16 cellular contexts compared by ENCODE assay signal in the genomic region with DNA sequence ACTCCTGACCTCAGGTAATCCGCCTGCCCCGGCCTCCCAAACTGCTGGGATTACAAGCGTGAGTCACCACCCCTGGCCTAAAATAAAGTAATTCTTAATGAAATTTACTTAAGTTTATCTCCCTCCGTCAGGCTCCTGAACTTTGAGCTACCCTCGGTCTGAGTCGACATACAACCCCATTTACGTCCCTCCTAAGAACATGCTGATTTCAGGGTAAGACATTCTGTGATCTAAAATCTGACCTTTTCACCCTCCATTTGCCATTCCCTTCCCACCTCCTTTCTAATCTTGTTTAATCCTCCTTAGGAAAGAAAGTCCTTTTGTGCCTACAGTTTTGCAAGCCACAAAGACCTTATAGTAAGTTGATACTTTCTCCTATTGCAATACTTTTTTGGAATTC.
DNase-seq lines count a peak whose midpoint lies in the region; ATAC-seq lines count a peak whose summit lies in the region.
"Had no signal": no experiment of that assay in that cellular context is flagged by ENCODE, and none has a peak within 500 bp of the region (broad histone marks: within the 10 kb centered on the region; RNA-seq: fewer than 3 reads in every experiment).

No MANE protein-coding gene starts in this region.

- H3K27me3 ChIP-seq in mesenchymal stem cell (ENCODE audit: control insufficient read depth in 1 of 2, insufficient read depth in 1 of 2, low read length in 2 of 2): no peaks in the 10 kb centered on the region
- H3K27me3 ChIP-seq: neutrophil, suprapubic skin had no signal

- peaks cover 35% of the 10 kb centered on the region for H3K9me3 ChIP-seq in mesenchymal stem cell (ENCODE audit: control insufficient read depth, low read length)
- H3K9me3 ChIP-seq: neutrophil, suprapubic skin had no signal

- H2BK5ac ChIP-seq in mesenchymal stem cell (ENCODE audit: low read depth, low read length, poor library complexity, severe bottlenecking): no peak overlapping the region

- H3K14ac ChIP-seq in mesenchymal stem cell (ENCODE audit: low read length in 2 of 2): no peak overlapping the region

- H3K27ac ChIP-seq in mesenchymal stem cell (ENCODE audit: low read length, poor library complexity, severe bottlenecking) (no peak overlapping the region), substantia nigra (ENCODE audit: low read depth, low read length, poor library complexity, severe bottlenecking) (peak overlapping the region; percentile 85)
- H3K27ac ChIP-seq: neutrophil had no signal

- H2BK15ac ChIP-seq in mesenchymal stem cell (ENCODE audit: low read depth, poor library complexity, severe bottlenecking): no peak overlapping the region

- no peak overlapping the region for H2AK5ac ChIP-seq in mesenchymal stem cell (ENCODE audit: low read length, severe bottlenecking)

- no peak for DNase-seq in activated T-cell treated with anti-CD3 and anti-CD28 coated beads, Interleukin-2, amount 50 U/mL, for 4 hours
- DNase-seq in activated T-cell treated with anti-CD3 and anti-CD28 coated beads, Interleukin-2, amount 50 U/mL, for 1 hour: no peak
- DNase-seq in mesenchymal stem cell (no peak), substantia nigra (lab: John Stamatoyannopoulos, UW) (no peak), NCI-H345 treated with DMSO at 0.1 percent for 48 hours (lab: John Stamatoyannopoulos, UW; ENCODE audit: unreplicated experiment) (no peak)
- no peak for DNase-seq in activated CD4-positive, CD25-positive, alpha-beta regulatory T cell (lab: John Stamatoyannopoulos, UW)
- DNase-seq: activated CD8-positive, alpha-beta memory T cell treated with anti-CD3 and anti-CD28 coated beads, Interleukin-2, amount 50 U/mL, for 4 hours; effector memory CD8-positive, alpha-beta T cell; NCI-H2029 treated with DMSO at 0.1 percent for 48 hours; NCI-H774; stimulated activated CD4-positive, alpha-beta T cell treated with anti-CD3 and anti-CD28 coated beads, Interleukin-12 subunit alpha, Interleukin-12 subunit beta, amount 100 ng/mL, for 4 hours had no signal

- H3K79me1 ChIP-seq in mesenchymal stem cell (replicated peaks; ENCODE audit: low read length, poor library complexity, severe bottlenecking): peaks cover 3% of the 10 kb centered on the region

- no peak overlapping the region for H2AFZ ChIP-seq in mesenchymal stem cell (ENCODE audit: low read depth, low read length)

- H3K36me3 ChIP-seq in mesenchymal stem cell (ENCODE audit: control insufficient read depth in 1 of 2, insufficient read depth in 2 of 2, low read depth in 1 of 2, low read length in 2 of 2): peaks cover 6 to 13% of the 10 kb centered on the region in 2 experiments
- H3K36me3 ChIP-seq: neutrophil, suprapubic skin had no signal

- WGBS in mesenchymal stem cell: 89% methylated on average over 7 of the region's 7 CpGs

- peaks cover 4% of the 10 kb centered on the region for H3K9me3 Mint-ChIP-seq in activated T-cell treated with anti-CD3 and anti-CD28 coated beads, Interleukin-2, amount 50 U/mL, for 4 hours
- H3K9me3 Mint-ChIP-seq in activated T-helper 17 cell treated with anti-CD3 and anti-CD28 coated beads, Interleukin-2, amount 50 U/mL, for 72 hours: no peaks in the 10 kb centered on the region
- H3K9me3 Mint-ChIP-seq: effector memory CD8-positive, alpha-beta T cell had no signal

- peaks cover 3% of the 10 kb centered on the region for H3K27me3 Mint-ChIP-seq in activated T-cell treated with anti-CD3 and anti-CD28 coated beads, Interleukin-2, amount 50 U/mL, for 4 hours (ENCODE audit: low read depth)
- no peaks in the 10 kb centered on the region for H3K27me3 Mint-ChIP-seq in activated T-helper 17 cell treated with anti-CD3 and anti-CD28 coated beads, Interleukin-2, amount 50 U/mL, for 72 hours
- H3K27me3 Mint-ChIP-seq: effector memory CD8-positive, alpha-beta T cell had no signal

- H3K23ac ChIP-seq in mesenchymal stem cell (ENCODE audit: low read length in 2 of 2): no peak overlapping the region

- H3K4me1 ChIP-seq in mesenchymal stem cell (ENCODE audit: control insufficient read depth, insufficient read depth, low read depth, low read length): no peaks in the 10 kb centered on the region

- no peak overlapping the region for H2BK120ac ChIP-seq in mesenchymal stem cell (ENCODE audit: low read depth, low read length)

- H3K4ac ChIP-seq in mesenchymal stem cell (ENCODE audit: low read depth in 1 of 2, low read length in 2 of 2): no peak overlapping the region

- peak overlapping the region; percentile 99 for H3K9ac ChIP-seq in mesenchymal stem cell (ENCODE audit: low read length)

- no peak overlapping the region for H3K27ac Mint-ChIP-seq in activated T-helper 17 cell treated with anti-CD3 and anti-CD28 coated beads, Interleukin-2, amount 50 U/mL, for 72 hours
- H3K27ac Mint-ChIP-seq: effector memory CD8-positive, alpha-beta T cell had no signal

- H4K8ac ChIP-seq in mesenchymal stem cell (ENCODE audit: low read length): no peak overlapping the region

- H3K4me2 ChIP-seq in mesenchymal stem cell (ENCODE audit: low read length, poor library complexity, severe bottlenecking): no peak overlapping the region

- H3K18ac ChIP-seq in mesenchymal stem cell (ENCODE audit: low read depth in 1 of 2, low read length in 2 of 2): no peak overlapping the region

- no peak overlapping the region for H2BK12ac ChIP-seq in mesenchymal stem cell (ENCODE audit: low read length in 2 of 2)

- no peak for ATAC-seq in activated T-cell treated with anti-CD3 and anti-CD28 coated beads, Interleukin-2, amount 50 U/mL, for 4 hours
- ATAC-seq in activated T-helper 17 cell treated with anti-CD3 and anti-CD28 coated beads, Interleukin-2, amount 50 U/mL, for 72 hours (replicated peaks): no peak
- ATAC-seq in GM19035 (IDR thresholded peaks at IDR 0.05; ENCODE audit: unreplicated experiment): no peak
- ATAC-seq: effector memory CD8-positive, alpha-beta T cell; Right ventricle myocardium inferior had no signal

- peaks cover 9% of the 10 kb centered on the region for H3K4me1 Mint-ChIP-seq in activated T-cell treated with anti-CD3 and anti-CD28 coated beads, Interleukin-2, amount 50 U/mL, for 4 hours (ENCODE audit: low read depth)
- H3K4me1 Mint-ChIP-seq in activated T-helper 17 cell treated with anti-CD3 and anti-CD28 coated beads, Interleukin-2, amount 50 U/mL, for 72 hours: no peaks in the 10 kb centered on the region

- H3K4me3 Mint-ChIP-seq in activated T-cell treated with anti-CD3 and anti-CD28 coated beads, Interleukin-2, amount 50 U/mL, for 4 hours: peak overlapping the region; percentile 19
- H3K4me3 Mint-ChIP-seq in activated T-helper 17 cell treated with anti-CD3 and anti-CD28 coated beads, Interleukin-2, amount 50 U/mL, for 72 hours: peak overlapping the region; percentile 99

- H3K4me3 ChIP-seq in mesenchymal stem cell (ENCODE audit: insufficient read depth in 1 of 2, low read depth in 1 of 2, low read length in 2 of 2): peak overlapping the region in 1 of 2 experiments; percentile 87

- peaks cover 10% of the 10 kb centered on the region for H3K36me3 Mint-ChIP-seq in activated T-cell treated with anti-CD3 and anti-CD28 coated beads, Interleukin-2, amount 50 U/mL, for 4 hours (ENCODE audit: insufficient read depth)
- peaks cover 49% of the 10 kb centered on the region for H3K36me3 Mint-ChIP-seq in activated T-helper 17 cell treated with anti-CD3 and anti-CD28 coated beads, Interleukin-2, amount 50 U/mL, for 72 hours (ENCODE audit: low read depth)

- no peak overlapping the region for H4K91ac ChIP-seq in mesenchymal stem cell (ENCODE audit: low read length)
